Comparison of ENCODE assay signal across 9 cellular contexts in genomic region chr1:158752155-158752712, GRCh38. TPM values are rescaled to one million over a fixed set of nuclear protein-coding genes. Genes with fewer than 3 reads are reported as not detected.
"Had no signal": no experiment of that assay in that cellular context is flagged by ENCODE, and none has a peak within 500 bp of the region (broad histone marks: within the 10 kb centered on the region; RNA-seq: fewer than 3 reads in every experiment).

No MANE protein-coding gene starts in this region.

- H3K4me2 ChIP-seq: GM23338, KMS-11 had no signal

- H3K27ac ChIP-seq: KMS-11 had no signal

- H3K4me3 Mint-ChIP-seq: GM23338, H9 had no signal

- H3K4me1 Mint-ChIP-seq: GM23338, H9 had no signal

- H3K27ac Mint-ChIP-seq: GM23338 had no signal

- FAIRE-seq: H54, HTR-8/SVneo had no signal

- DNase-seq: H9, HCEC 1CT, IMR-90, KBM-7 had no signal

- H3K4me3 ChIP-seq: GM23338 had no signal

- H2AFZ ChIP-seq: GM23338 had no signal

- H3K9me3 Mint-ChIP-seq: H9 had no signal

- ATAC-seq: GM23338 had no signal

- H3K9ac ChIP-seq: KMS-11 had no signal

RNA-seq across cellular contexts. Expression of gene OR6K6, which starts 2.3 kb away (rescaled TPM):
- total RNA-seq: GM23338, H9, HT-29, IMR-90 had no signal
- polyA plus RNA-seq: GM23338, IMR-90 had no signal

RNA-seq across cellular contexts. Expression of gene OR6N1, which starts 19.8 kb away (rescaled TPM):
- total RNA-seq: GM23338, H9, HT-29, IMR-90 had no signal
- polyA plus RNA-seq: GM23338, IMR-90 had no signal

RNA-seq across cellular contexts. Expression of gene OR6N2, which starts 28.8 kb away (rescaled TPM):
- total RNA-seq: GM23338, H9, HT-29, IMR-90 had no signal
- polyA plus RNA-seq: GM23338, IMR-90 had no signal

RNA-seq across cellular contexts. Expression of gene OR6K3, which starts 31.7 kb away (rescaled TPM):
- total RNA-seq: GM23338, H9, HT-29, IMR-90 had no signal
- polyA plus RNA-seq: GM23338, IMR-90 had no signal

RNA-seq across cellular contexts. Expression of gene OR6K2, which starts 51.8 kb away (rescaled TPM):
- total RNA-seq: GM23338, H9, HT-29, IMR-90 had no signal
- polyA plus RNA-seq: GM23338, IMR-90 had no signal
